1 cellular context compared by ENCODE assay signal in the genomic region with DNA sequence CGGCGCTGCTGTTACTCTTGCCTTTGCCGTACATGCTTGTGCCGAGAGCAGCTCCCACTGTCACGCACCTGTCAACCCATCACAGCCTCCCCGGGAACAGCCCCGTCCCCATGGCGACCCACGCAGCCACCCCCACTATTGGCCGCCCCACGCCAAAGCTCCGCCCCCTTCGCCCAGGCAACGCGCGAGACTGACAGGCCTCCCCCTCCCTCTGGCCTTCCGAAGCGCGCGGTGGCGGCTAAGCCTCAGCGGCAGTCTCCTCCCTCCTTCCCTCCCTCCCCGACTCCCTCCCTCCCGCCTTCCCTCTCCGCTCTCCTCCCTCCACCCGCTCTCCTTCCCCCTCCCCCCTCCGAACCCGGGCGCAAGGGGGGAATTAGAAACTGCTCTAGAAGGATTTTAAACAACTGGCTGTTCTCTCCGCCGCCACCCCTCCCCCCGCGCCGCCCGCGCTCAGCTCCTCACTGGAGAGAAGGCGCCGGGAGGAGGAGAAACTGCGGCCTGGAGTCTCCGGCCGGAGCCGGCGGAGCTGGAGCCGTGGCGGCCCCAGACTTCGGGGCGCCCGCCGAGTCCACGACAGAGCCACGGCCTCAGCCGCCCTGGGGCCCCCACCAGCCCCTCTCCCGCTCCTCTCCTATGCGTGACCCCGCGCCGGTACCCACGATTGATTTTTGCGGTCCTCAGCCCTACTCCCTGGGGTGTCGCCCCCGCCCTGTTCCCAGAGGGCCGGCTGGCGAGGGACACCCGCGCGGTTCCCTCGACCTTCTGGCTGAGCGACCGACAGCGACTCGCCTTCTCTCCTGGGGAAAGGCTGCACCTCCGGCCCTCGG.
TF ChIP-seq lines count a peak whose summit lies in the region.

A gene (minus strand): TSS at position 89 of the 827 bp plus-strand sequence. CDS start 55 bp downstream, at position 34.

TF ChIP-seq in SK-N-SH, 30 proteins besides CTCF, POLR2A, EP300 and RAD21 (continued from another document):
- TF ChIP-seq, protein P1, sequence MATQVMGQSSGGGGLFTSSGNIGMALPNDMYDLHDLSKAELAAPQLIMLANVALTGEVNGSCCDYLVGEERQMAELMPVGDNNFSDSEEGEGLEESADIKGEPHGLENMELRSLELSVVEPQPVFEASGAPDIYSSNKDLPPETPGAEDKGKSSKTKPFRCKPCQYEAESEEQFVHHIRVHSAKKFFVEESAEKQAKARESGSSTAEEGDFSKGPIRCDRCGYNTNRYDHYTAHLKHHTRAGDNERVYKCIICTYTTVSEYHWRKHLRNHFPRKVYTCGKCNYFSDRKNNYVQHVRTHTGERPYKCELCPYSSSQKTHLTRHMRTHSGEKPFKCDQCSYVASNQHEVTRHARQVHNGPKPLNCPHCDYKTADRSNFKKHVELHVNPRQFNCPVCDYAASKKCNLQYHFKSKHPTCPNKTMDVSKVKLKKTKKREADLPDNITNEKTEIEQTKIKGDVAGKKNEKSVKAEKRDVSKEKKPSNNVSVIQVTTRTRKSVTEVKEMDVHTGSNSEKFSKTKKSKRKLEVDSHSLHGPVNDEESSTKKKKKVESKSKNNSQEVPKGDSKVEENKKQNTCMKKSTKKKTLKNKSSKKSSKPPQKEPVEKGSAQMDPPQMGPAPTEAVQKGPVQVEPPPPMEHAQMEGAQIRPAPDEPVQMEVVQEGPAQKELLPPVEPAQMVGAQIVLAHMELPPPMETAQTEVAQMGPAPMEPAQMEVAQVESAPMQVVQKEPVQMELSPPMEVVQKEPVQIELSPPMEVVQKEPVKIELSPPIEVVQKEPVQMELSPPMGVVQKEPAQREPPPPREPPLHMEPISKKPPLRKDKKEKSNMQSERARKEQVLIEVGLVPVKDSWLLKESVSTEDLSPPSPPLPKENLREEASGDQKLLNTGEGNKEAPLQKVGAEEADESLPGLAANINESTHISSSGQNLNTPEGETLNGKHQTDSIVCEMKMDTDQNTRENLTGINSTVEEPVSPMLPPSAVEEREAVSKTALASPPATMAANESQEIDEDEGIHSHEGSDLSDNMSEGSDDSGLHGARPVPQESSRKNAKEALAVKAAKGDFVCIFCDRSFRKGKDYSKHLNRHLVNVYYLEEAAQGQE (IDR thresholded peaks at IDR 0.05; ENCODE audit: low read depth, low read length) = peak; percentile 80
- TF ChIP-seq MXI1 (IDR thresholded peaks at IDR 0.05; ENCODE audit: low read depth, low read length) = peak; percentile 98
- TF ChIP-seq MEF2A (IDR thresholded peaks at IDR 0.05; ENCODE audit: borderline replicate concordance, low read depth) = peak; percentile 68; the same call in 1 of the 2 replicates
- TF ChIP-seq, protein P2, sequence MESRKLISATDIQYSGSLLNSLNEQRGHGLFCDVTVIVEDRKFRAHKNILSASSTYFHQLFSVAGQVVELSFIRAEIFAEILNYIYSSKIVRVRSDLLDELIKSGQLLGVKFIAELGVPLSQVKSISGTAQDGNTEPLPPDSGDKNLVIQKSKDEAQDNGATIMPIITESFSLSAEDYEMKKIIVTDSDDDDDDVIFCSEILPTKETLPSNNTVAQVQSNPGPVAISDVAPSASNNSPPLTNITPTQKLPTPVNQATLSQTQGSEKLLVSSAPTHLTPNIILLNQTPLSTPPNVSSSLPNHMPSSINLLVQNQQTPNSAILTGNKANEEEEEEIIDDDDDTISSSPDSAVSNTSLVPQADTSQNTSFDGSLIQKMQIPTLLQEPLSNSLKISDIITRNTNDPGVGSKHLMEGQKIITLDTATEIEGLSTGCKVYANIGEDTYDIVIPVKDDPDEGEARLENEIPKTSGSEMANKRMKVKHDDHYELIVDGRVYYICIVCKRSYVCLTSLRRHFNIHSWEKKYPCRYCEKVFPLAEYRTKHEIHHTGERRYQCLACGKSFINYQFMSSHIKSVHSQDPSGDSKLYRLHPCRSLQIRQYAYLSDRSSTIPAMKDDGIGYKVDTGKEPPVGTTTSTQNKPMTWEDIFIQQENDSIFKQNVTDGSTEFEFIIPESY (IDR thresholded peaks at IDR 0.05; ENCODE audit: borderline replicate concordance, low read depth) = peak; percentile 96
- no peak for TF ChIP-seq EZH2phosphoT487 (IDR thresholded peaks at IDR 0.05; ENCODE audit: borderline replicate concordance, low read depth)
- TF ChIP-seq TEAD4 (IDR thresholded peaks at IDR 0.05; ENCODE audit: borderline replicate concordance, insufficient read depth) = peak; percentile 77
- TF ChIP-seq ELF1 (IDR thresholded peaks at IDR 0.05) = peak; percentile 71
- no peak; the same call in 1 of the 2 replicates for TF ChIP-seq GATA2 (CRISPR knock-in tag; IDR thresholded peaks at IDR 0.05)
- peak; percentile 92 for TF ChIP-seq FOXJ3 (CRISPR knock-in tag; IDR thresholded peaks at IDR 0.05)
- TF ChIP-seq, protein P3, sequence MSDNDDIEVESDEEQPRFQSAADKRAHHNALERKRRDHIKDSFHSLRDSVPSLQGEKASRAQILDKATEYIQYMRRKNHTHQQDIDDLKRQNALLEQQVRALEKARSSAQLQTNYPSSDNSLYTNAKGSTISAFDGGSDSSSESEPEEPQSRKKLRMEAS (IDR thresholded peaks at IDR 0.05; ENCODE audit: low read depth) = peak; percentile 64
- TF ChIP-seq, protein P4, sequence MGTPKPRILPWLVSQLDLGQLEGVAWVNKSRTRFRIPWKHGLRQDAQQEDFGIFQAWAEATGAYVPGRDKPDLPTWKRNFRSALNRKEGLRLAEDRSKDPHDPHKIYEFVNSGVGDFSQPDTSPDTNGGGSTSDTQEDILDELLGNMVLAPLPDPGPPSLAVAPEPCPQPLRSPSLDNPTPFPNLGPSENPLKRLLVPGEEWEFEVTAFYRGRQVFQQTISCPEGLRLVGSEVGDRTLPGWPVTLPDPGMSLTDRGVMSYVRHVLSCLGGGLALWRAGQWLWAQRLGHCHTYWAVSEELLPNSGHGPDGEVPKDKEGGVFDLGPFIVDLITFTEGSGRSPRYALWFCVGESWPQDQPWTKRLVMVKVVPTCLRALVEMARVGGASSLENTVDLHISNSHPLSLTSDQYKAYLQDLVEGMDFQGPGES (IDR thresholded peaks at IDR 0.05; ENCODE audit: low read depth, low read length) = no peak
- peak; percentile 86 for TF ChIP-seq TCF12 (IDR thresholded peaks at IDR 0.05)
- TF ChIP-seq FOXM1 (IDR thresholded peaks at IDR 0.05; ENCODE audit: low read depth) = peak; percentile 61
- TF ChIP-seq RFX5 (IDR thresholded peaks at IDR 0.05; ENCODE audit: low read length) = peak; percentile 72
- peak; percentile 91 for TF ChIP-seq TAF1 (IDR thresholded peaks at IDR 0.05; ENCODE audit: borderline replicate concordance, low read depth, low read length)
